Comparison of ENCODE assay signal across 1 cellular context in the genomic region with DNA sequence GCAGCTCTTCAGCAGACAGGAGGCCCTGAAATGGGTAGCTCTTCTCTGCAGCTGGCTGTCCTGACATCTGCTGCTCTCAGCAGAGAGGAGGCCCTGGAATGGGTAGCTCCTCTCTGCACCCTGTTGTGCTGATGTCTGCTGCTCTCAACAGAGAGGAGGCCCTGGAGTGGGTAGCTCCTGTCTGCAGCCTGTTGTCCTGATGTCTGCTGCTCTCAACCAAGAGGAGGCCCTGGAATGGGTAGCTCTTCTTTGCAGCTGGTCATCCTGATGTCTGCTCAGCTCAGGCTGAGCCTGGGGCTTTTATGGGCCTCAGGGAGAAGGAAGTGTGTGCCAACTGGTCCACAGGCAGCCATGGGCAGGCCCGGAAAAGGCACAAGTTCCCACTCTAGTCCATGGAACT.
TF ChIP-seq lines count a peak whose summit lies in the region.

No MANE protein-coding gene starts in this region.

TF ChIP-seq in GM23338, 12 proteins besides CTCF, POLR2A, EP300 and RAD21 (continued from another document):
- TF ChIP-seq, protein P1, sequence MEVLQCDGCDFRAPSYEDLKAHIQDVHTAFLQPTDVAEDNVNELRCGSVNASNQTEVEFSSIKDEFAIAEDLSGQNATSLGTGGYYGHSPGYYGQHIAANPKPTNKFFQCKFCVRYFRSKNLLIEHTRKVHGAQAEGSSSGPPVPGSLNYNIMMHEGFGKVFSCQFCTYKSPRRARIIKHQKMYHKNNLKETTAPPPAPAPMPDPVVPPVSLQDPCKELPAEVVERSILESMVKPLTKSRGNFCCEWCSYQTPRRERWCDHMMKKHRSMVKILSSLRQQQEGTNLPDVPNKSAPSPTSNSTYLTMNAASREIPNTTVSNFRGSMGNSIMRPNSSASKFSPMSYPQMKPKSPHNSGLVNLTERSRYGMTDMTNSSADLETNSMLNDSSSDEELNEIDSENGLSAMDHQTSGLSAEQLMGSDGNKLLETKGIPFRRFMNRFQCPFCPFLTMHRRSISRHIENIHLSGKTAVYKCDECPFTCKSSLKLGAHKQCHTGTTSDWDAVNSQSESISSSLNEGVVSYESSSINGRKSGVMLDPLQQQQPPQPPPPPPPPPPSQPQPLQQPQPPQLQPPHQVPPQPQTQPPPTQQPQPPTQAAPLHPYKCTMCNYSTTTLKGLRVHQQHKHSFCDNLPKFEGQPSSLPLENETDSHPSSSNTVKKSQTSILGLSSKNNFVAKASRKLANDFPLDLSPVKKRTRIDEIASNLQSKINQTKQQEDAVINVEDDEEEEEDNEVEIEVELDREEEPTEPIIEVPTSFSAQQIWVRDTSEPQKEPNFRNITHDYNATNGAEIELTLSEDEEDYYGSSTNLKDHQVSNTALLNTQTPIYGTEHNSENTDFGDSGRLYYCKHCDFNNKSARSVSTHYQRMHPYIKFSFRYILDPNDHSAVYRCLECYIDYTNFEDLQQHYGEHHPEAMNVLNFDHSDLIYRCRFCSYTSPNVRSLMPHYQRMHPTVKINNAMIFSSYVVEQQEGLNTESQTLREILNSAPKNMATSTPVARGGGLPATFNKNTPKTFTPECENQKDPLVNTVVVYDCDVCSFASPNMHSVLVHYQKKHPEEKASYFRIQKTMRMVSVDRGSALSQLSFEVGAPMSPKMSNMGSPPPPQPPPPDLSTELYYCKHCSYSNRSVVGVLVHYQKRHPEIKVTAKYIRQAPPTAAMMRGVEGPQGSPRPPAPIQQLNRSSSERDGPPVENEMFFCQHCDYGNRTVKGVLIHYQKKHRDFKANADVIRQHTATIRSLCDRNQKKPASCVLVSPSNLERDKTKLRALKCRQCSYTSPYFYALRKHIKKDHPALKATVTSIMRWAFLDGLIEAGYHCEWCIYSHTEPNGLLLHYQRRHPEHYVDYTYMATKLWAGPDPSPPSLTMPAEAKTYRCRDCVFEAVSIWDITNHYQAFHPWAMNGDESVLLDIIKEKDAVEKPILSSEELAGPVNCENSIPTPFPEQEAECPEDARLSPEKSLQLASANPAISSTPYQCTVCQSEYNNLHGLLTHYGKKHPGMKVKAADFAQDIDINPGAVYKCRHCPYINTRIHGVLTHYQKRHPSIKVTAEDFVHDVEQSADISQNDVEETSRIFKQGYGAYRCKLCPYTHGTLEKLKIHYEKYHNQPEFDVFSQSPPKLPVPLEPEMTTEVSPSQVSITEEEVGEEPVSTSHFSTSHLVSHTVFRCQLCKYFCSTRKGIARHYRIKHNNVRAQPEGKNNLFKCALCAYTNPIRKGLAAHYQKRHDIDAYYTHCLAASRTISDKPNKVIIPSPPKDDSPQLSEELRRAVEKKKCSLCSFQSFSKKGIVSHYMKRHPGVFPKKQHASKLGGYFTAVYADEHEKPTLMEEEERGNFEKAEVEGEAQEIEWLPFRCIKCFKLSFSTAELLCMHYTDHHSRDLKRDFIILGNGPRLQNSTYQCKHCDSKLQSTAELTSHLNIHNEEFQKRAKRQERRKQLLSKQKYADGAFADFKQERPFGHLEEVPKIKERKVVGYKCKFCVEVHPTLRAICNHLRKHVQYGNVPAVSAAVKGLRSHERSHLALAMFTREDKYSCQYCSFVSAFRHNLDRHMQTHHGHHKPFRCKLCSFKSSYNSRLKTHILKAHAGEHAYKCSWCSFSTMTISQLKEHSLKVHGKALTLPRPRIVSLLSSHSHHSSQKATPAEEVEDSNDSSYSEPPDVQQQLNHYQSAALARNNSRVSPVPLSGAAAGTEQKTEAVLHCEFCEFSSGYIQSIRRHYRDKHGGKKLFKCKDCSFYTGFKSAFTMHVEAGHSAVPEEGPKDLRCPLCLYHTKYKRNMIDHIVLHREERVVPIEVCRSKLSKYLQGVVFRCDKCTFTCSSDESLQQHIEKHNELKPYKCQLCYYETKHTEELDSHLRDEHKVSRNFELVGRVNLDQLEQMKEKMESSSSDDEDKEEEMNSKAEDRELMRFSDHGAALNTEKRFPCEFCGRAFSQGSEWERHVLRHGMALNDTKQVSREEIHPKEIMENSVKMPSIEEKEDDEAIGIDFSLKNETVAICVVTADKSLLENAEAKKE (CRISPR knock-in tag; IDR thresholded peaks at IDR 0.05), result no peak
- TF ChIP-seq EZH2phosphoT487 (IDR thresholded peaks at IDR 0.05; ENCODE audit: unreplicated experiment), result no peak
